8 cellular contexts compared by ENCODE assay signal in the genomic region with DNA sequence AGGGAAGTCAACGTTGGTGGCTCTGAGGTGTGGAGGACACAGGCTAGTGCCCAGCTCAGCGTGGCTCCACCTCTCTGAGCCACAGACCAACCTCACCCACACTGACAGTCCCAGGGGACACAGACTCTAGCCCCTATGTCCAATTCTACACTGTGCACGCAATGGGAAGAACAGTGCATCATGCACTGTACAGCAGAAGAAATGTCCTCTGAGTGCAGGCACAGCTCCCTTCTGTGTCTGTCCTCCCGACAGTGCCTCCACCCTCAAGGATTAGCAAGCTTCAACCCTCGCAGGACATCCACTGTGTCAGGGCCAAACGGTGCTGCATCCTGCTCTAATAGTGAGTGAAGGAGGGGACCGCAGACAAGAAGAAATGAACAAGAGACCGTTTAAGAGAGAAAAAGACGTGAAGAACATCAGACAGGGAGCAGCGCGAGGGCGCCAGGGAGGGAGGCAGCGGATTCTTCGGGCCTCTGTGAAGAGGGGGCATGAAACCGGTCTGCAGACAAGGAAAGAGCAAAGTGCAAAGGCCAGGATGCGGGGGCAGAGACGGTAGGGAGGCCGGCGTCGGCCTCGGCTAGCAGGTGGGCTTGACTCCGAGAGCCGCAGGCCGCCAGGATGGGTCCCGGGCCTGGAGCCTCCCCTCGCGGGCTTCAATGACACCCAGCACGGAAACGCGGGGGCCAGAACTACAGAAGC. TPM values are rescaled to one million over a fixed set of nuclear protein-coding genes. Genes with fewer than 3 reads are reported as not detected.
DNase-seq lines count a peak whose midpoint lies in the region; ATAC-seq, FAIRE-seq and TF ChIP-seq lines count a peak whose summit lies in the region.

No MANE protein-coding gene starts in this region.

- intact Hi-C loops in PC-3 (cut with micrococcal nuclease) (loop anchor here (1.0 to 2.0 kb wide), 3 partner anchors 53 to 75 kb away; a partner anchor contains a TSS), pancreas (cut with DNase I) (no loop called here)

- no peaks in the 10 kb centered on the region for H3K9me2 ChIP-seq in PC-3 (replicated peaks; ENCODE audit: low read length)

- no peaks in the 10 kb centered on the region for H4K20me1 ChIP-seq in PC-3 (ENCODE audit: low read length)

- no peaks in the 10 kb centered on the region for H3K9me3 ChIP-seq in PC-3 (ENCODE audit: low read length)
- no peaks in the 10 kb centered on the region for H3K9me3 ChIP-seq in esophagus (ENCODE audit: control insufficient read depth in 2 of 2, insufficient read depth in 1 of 2, low read depth in 1 of 2, low read length in 1 of 2)
- no peaks in the 10 kb centered on the region for H3K9me3 ChIP-seq in pancreas

- H3K4me2 ChIP-seq in PC-3 (ENCODE audit: low read length) = peak overlapping the region; percentile 92

- H3K9ac ChIP-seq in PC-3 (ENCODE audit: low read length) = peak overlapping the region; percentile 90

- WGBS in esophagus, 2 donors = 4 to 5% methylated on average over 30 of the region's 30 CpGs
- 4% methylated on average over 29 to 30 of the region's 30 CpGs for WGBS in pancreas, 2 donors

- TSS peak; percentile 27 for BruUV-seq in PC-3 (replicated peaks; lab: Mats Ljungman, UMichigan)

- DNase-seq in PC-3 (no peak), pancreas (no peak), GDM1 (lab: John Stamatoyannopoulos, UW) (no peak), occipital lobe (lab: John Stamatoyannopoulos, UW) (no peak)

- POLR2A ChIA-PET in PC-3 (lab: Charles Lee; ENCODE audit: unreplicated experiment) = no interaction called here

- no peaks in the 10 kb centered on the region for H3K27me3 ChIP-seq in PC-3 (ENCODE audit: low read length)
- H3K27me3 ChIP-seq in esophagus (ENCODE audit: control insufficient read depth in 1 of 2, insufficient read depth in 2 of 2, low read length in 2 of 2) = no peaks in the 10 kb centered on the region
- H3K27me3 ChIP-seq in pancreas = no peaks in the 10 kb centered on the region

- ATAC-seq in GM19023 (IDR thresholded peaks at IDR 0.05; ENCODE audit: unreplicated experiment) = peak; percentile 1
- ATAC-seq in PC-3 = peak; percentile 1
- ATAC-seq in pancreas = no peak
- ATAC-seq in GM18498 (IDR thresholded peaks at IDR 0.05; ENCODE audit: unreplicated experiment) = no peak
- ATAC-seq in HG02642 (IDR thresholded peaks at IDR 0.05; ENCODE audit: poor library complexity, unreplicated experiment) = no peak

- TF ChIP-seq CTCF in PC-3 (conservative IDR thresholded peaks at IDR 0.05; ENCODE audit: low read depth, low read length) = no peak
- TF ChIP-seq CTCF in pancreas (IDR thresholded peaks at IDR 0.05) = no peak

- H3K4me3 ChIP-seq in PC-3 (ENCODE audit: low read length) (peak overlapping the region; percentile 79), esophagus (ENCODE audit: low read depth in 1 of 2, low read length in 2 of 2) (peak overlapping the region; percentile 77 to 88), pancreas (peak overlapping the region; percentile 41 to 93 (median 80))

- FAIRE-seq in pancreas (lab: Jason Lieb, UNC) = no peak

- no peaks in the 10 kb centered on the region for H3K36me3 ChIP-seq in PC-3 (ENCODE audit: low read depth, low read length)
- peaks cover 0 to 2% of the 10 kb centered on the region in 2 donors for H3K36me3 ChIP-seq in esophagus (ENCODE audit: control insufficient read depth in 2 of 2, insufficient read depth in 2 of 2, low read length in 1 of 2)
- no peaks in the 10 kb centered on the region for H3K36me3 ChIP-seq in pancreas

- H3K4me1 ChIP-seq in PC-3 (ENCODE audit: insufficient read depth, low read length) (peaks cover 15% of the 10 kb centered on the region), esophagus (ENCODE audit: control insufficient read depth in 2 of 2, insufficient read depth in 2 of 2, low read length in 1 of 2) (peaks cover 2 to 18% of the 10 kb centered on the region in 2 donors), pancreas (peaks cover 0 to 18% (median 4%) of the 10 kb centered on the region in 3 donors)

- CTCF ChIA-PET in PC-3 (lab: Charles Lee) = interaction anchor here (0.6 kb wide), 1 partner anchor 23 kb away, joined by 3 read pairs; no protein-coding TSS in a partner anchor

- H3K27ac ChIP-seq in PC-3 (ENCODE audit: low read length) = peak overlapping the region; percentile 73; the same call in 1 of the 2 replicates
- peak overlapping the region; percentile 96 to 97 for H3K27ac ChIP-seq in esophagus (ENCODE audit: low read depth in 2 of 2, low read length in 1 of 2)
- H3K27ac ChIP-seq in pancreas = peak overlapping the region; percentile 74 to 95 (median 88)

- no peaks in the 10 kb centered on the region for H3F3A ChIP-seq in PC-3 (ENCODE audit: low read length, unreplicated experiment)

- H2AFZ ChIP-seq in PC-3 (ENCODE audit: low read length) = peak overlapping the region; percentile 71

- H3K79me2 ChIP-seq in PC-3 (ENCODE audit: low read length) = peaks cover 14% of the 10 kb centered on the region

RNA-seq across cellular contexts. Expression of a gene that starts 0.6 kb away (rescaled TPM):
- total RNA-seq in PC-3 (2014; rRNA removed) (9.5 and 12.6 TPM in 2 replicates), pancreas (1 to 10 TPM; 1.1 to 1.9 (median 1.7) TPM), occipital lobe (0.94 TPM)
- polyA plus RNA-seq in esophagus (1 to 10 TPM; 2.5 to 2.8 TPM), pancreas (1 to 10 TPM; 3.1 to 3.8 TPM)

RNA-seq across cellular contexts. Expression of a gene that starts 6.9 kb away (rescaled TPM):
- total RNA-seq in PC-3 (2014; rRNA removed) = 3,515 and 3,776 TPM in 2 replicates
- 1,000 to 10,000 TPM in 1 of 2 donors, 100 to 1,000 TPM in 1; 725 to 1,912 TPM for polyA plus RNA-seq in esophagus
- 1,000 to 10,000 TPM in 2 of 6 donors, 100 to 1,000 TPM in 4; 637 to 1,373 (median 887) TPM for total RNA-seq in pancreas
- polyA plus RNA-seq in pancreas = 100 to 1,000 TPM; 699 to 891 TPM
- 1,568 TPM for total RNA-seq in occipital lobe

RNA-seq across cellular contexts. Expression of a gene that starts 15.3 kb away (rescaled TPM):
- total RNA-seq in PC-3 (2014; rRNA removed) (2.2 TPM in 1 of 2 replicates, not detected in the other), pancreas (not detected), occipital lobe (not detected)
- polyA plus RNA-seq in esophagus (1 to 10 TPM; 1.6 to 4.6 TPM), pancreas (not detected)

RNA-seq across cellular contexts. Expression of a gene that starts 17.6 kb away (rescaled TPM):
- total RNA-seq in PC-3 (2014; rRNA removed) = 2.2 and 4.0 TPM in 2 replicates
- 1 to 10 TPM in 1 of 2 donors, under 1 TPM in 1; 0.96 to 2.2 TPM for polyA plus RNA-seq in esophagus
- 1 to 10 TPM in 5 of 6 donors, under 1 TPM in 1; 0.95 to 2.0 (median 1.4) TPM for total RNA-seq in pancreas
- polyA plus RNA-seq in pancreas = 1 to 10 TPM; 4.7 to 5.3 TPM
- 5.9 TPM for total RNA-seq in occipital lobe

RNA-seq across cellular contexts. Expression of a gene that starts 26.9 kb away (rescaled TPM):
- total RNA-seq in PC-3 (2014; rRNA removed) (0.92 and 1.9 TPM in 2 replicates), pancreas (10 to 100 TPM in 1 of 6 donors, 1 to 10 TPM in 5; 3.3 to 10.6 (median 5.9) TPM), occipital lobe (0.94 TPM)
- polyA plus RNA-seq in esophagus (10 to 100 TPM in 1 of 2 donors, 1 to 10 TPM in 1; 5.4 to 10.6 TPM), pancreas (10 to 100 TPM; 22.3 to 49.0 TPM)

Comparison
In these comparisons a context has a peak if more than half of its experiments do, and no peak if none do; other contexts are left out.
1. ATAC-seq: peak in GM19023 (single experiment) and PC-3 (single experiment); none in pancreas (0 of 4), GM18498 (single experiment) and HG02642 (single experiment).
2. Peak in every context shown above with its lines, with median percentiles within 50 percentile points of each other: H3K27ac ChIP-seq and H3K4me3 ChIP-seq.